In genomic region chr6:142830807-142831206, GRCh38 we compare ENCODE assay signal across 25 cellular contexts.
A peak's percentile ranks its signal among the peaks of the same experiment; 100 is the strongest.
DNase-seq lines count a peak whose midpoint lies in the region; ATAC-seq and TF ChIP-seq lines count a peak whose summit lies in the region.
"Had no signal": no experiment of that assay in that cellular context is flagged by ENCODE, and none has a peak within 500 bp of the region (broad histone marks: within the 10 kb centered on the region; RNA-seq: fewer than 3 reads in every experiment).

No MANE protein-coding gene starts in this region.

- peaks cover 85% of the 10 kb centered on the region for H3K4me1 Mint-ChIP-seq in activated T-cell treated with anti-CD3 and anti-CD28 coated beads, Interleukin-2, amount 50 U/mL, for 24 hours (ENCODE audit: low read depth)
- no peaks in the 10 kb centered on the region for H3K4me1 Mint-ChIP-seq in GM23338
- H3K4me1 Mint-ChIP-seq in activated naive CD8-positive, alpha-beta T cell treated with anti-CD3 and anti-CD28 coated beads for 36 hours: peaks cover 67% of the 10 kb centered on the region
- H3K4me1 Mint-ChIP-seq in naive thymus-derived CD8-positive, alpha-beta T cell: peaks cover 40 to 74% (median 67%) of the 10 kb centered on the region in 4 donors
- H3K4me1 Mint-ChIP-seq in activated CD8-positive, alpha-beta memory T cell treated with anti-CD3 and anti-CD28 coated beads, Interleukin-2, amount 10 ng/mL, durations not matched to agents 7 days and 5 days: peaks cover 23% of the 10 kb centered on the region
- H3K4me1 Mint-ChIP-seq in CD8-positive, alpha-beta T cell (ENCODE audit: low read depth): peaks cover 82% of the 10 kb centered on the region
- H3K4me1 Mint-ChIP-seq: endodermal cell had no signal

- no peak for ATAC-seq in GM23338
- no peak for ATAC-seq in naive thymus-derived CD8-positive, alpha-beta T cell
- no peak for ATAC-seq in activated CD8-positive, alpha-beta memory T cell treated with anti-CD3 and anti-CD28 coated beads, Interleukin-2, amount 10 ng/mL, durations not matched to agents 7 days and 5 days
- no peak for ATAC-seq in CD8-positive, alpha-beta T cell
- ATAC-seq: esophagus mucosa had no signal

- no peak overlapping the region for H2AFZ ChIP-seq in GM23338

- H3K4me1 ChIP-seq in GM23338 (ENCODE audit: insufficient read depth): no peaks in the 10 kb centered on the region
- H3K4me1 ChIP-seq in CD8-positive, alpha-beta T cell (ENCODE audit: insufficient read depth, low read length): peaks cover 9% of the 10 kb centered on the region

- H3K27me3 ChIP-seq in GM23338 (ENCODE audit: insufficient read depth): no peaks in the 10 kb centered on the region
- no peaks in the 10 kb centered on the region for H3K27me3 ChIP-seq in CD8-positive, alpha-beta T cell (ENCODE audit: insufficient read depth, low read length)
- H3K27me3 ChIP-seq: tibial nerve had no signal

- H3F3A ChIP-seq in GM23338 (replicated peaks; ENCODE audit: low read depth): no peaks in the 10 kb centered on the region

- H4K20me1 ChIP-seq in GM23338 (replicated peaks; ENCODE audit: insufficient read depth): no peaks in the 10 kb centered on the region

- H3K27ac ChIP-seq in GM23338 (ENCODE audit: low read depth): no peak overlapping the region
- H3K27ac ChIP-seq in CD8-positive, alpha-beta T cell (ENCODE audit: low read depth, low read length): no peak overlapping the region
- H3K27ac ChIP-seq: tibial nerve had no signal

- H3K79me2 ChIP-seq in GM23338 (replicated peaks; ENCODE audit: insufficient read depth): no peaks in the 10 kb centered on the region

- H3K36me3 ChIP-seq in GM23338 (ENCODE audit: insufficient read depth): no peaks in the 10 kb centered on the region
- no peaks in the 10 kb centered on the region for H3K36me3 ChIP-seq in CD8-positive, alpha-beta T cell (ENCODE audit: insufficient read depth, low read length)
- H3K36me3 ChIP-seq: tibial nerve had no signal

- H3K4me2 ChIP-seq in GM23338: no peak overlapping the region

- no peak for TF ChIP-seq CTCF in GM23338 (conservative IDR thresholded peaks at IDR 0.05; ENCODE audit: low read depth in 2 of 2)
- TF ChIP-seq CTCF in CD8-positive, alpha-beta T cell (IDR thresholded peaks at IDR 0.05): no peak

- peaks cover 83% of the 10 kb centered on the region for H3K36me3 Mint-ChIP-seq in activated T-cell treated with anti-CD3 and anti-CD28 coated beads, Interleukin-2, amount 50 U/mL, for 24 hours (ENCODE audit: low read depth)
- H3K36me3 Mint-ChIP-seq in GM23338 (ENCODE audit: low read depth): no peaks in the 10 kb centered on the region
- H3K36me3 Mint-ChIP-seq in activated naive CD8-positive, alpha-beta T cell treated with anti-CD3 and anti-CD28 coated beads for 36 hours: peaks cover 62% of the 10 kb centered on the region
- peaks cover 0 to 58% (median 22%) of the 10 kb centered on the region in 3 donors for H3K36me3 Mint-ChIP-seq in naive thymus-derived CD8-positive, alpha-beta T cell
- H3K36me3 Mint-ChIP-seq in activated CD8-positive, alpha-beta memory T cell treated with anti-CD3 and anti-CD28 coated beads, Interleukin-2, amount 10 ng/mL, durations not matched to agents 7 days and 5 days: peaks cover 32% of the 10 kb centered on the region
- H3K36me3 Mint-ChIP-seq in CD8-positive, alpha-beta T cell: peaks cover 62% of the 10 kb centered on the region
- H3K36me3 Mint-ChIP-seq: mesothelial cell of epicardium had no signal

- no peak overlapping the region for H3K4me3 Mint-ChIP-seq in activated T-cell treated with anti-CD3 and anti-CD28 coated beads, Interleukin-2, amount 50 U/mL, for 24 hours
- H3K4me3 Mint-ChIP-seq in GM23338: no peak overlapping the region
- no peak overlapping the region for H3K4me3 Mint-ChIP-seq in activated naive CD8-positive, alpha-beta T cell treated with anti-CD3 and anti-CD28 coated beads for 36 hours
- H3K4me3 Mint-ChIP-seq in naive thymus-derived CD8-positive, alpha-beta T cell: peak overlapping the region in 1 of 10 donors; percentile 38
- no peak overlapping the region for H3K4me3 Mint-ChIP-seq in activated CD8-positive, alpha-beta memory T cell treated with anti-CD3 and anti-CD28 coated beads, Interleukin-2, amount 10 ng/mL, durations not matched to agents 7 days and 5 days
- no peak overlapping the region for H3K4me3 Mint-ChIP-seq in CD8-positive, alpha-beta T cell
- H3K4me3 Mint-ChIP-seq: endodermal cell, mesothelial cell of epicardium had no signal

- intact Hi-C loops in CD8-positive, alpha-beta T cell (cut with DNase I, micrococcal nuclease): no loop called here

- no peaks in the 10 kb centered on the region for H3K9me3 ChIP-seq in CD8-positive, alpha-beta T cell (ENCODE audit: low read length)
- H3K9me3 ChIP-seq: tibial nerve had no signal

- no peaks in the 10 kb centered on the region for H3K27me3 Mint-ChIP-seq in activated T-cell treated with anti-CD3 and anti-CD28 coated beads, Interleukin-2, amount 50 U/mL, for 24 hours
- peaks cover 1% of the 10 kb centered on the region for H3K27me3 Mint-ChIP-seq in GM23338 (ENCODE audit: insufficient read depth, low read depth, poor library complexity)
- H3K27me3 Mint-ChIP-seq in activated naive CD8-positive, alpha-beta T cell treated with anti-CD3 and anti-CD28 coated beads for 36 hours: no peaks in the 10 kb centered on the region
- H3K27me3 Mint-ChIP-seq in naive thymus-derived CD8-positive, alpha-beta T cell: no peaks in the 10 kb centered on the region
- H3K27me3 Mint-ChIP-seq in activated CD8-positive, alpha-beta memory T cell treated with anti-CD3 and anti-CD28 coated beads, Interleukin-2, amount 10 ng/mL, durations not matched to agents 7 days and 5 days: no peaks in the 10 kb centered on the region
- no peaks in the 10 kb centered on the region for H3K27me3 Mint-ChIP-seq in CD8-positive, alpha-beta T cell (ENCODE audit: low read depth)

- H3K27ac Mint-ChIP-seq in activated T-cell treated with anti-CD3 and anti-CD28 coated beads, Interleukin-2, amount 50 U/mL, for 24 hours: peak overlapping the region; percentile 69
- H3K27ac Mint-ChIP-seq in GM23338: 0 out of 2 replicates have a peak overlapping the region, but pooled peaks have one; percentile 18
- H3K27ac Mint-ChIP-seq in activated naive CD8-positive, alpha-beta T cell treated with anti-CD3 and anti-CD28 coated beads for 36 hours: peak overlapping the region; percentile 75
- H3K27ac Mint-ChIP-seq in naive thymus-derived CD8-positive, alpha-beta T cell: peak overlapping the region in 7 of 10 donors; percentile 33 to 75 (median 72)
- H3K27ac Mint-ChIP-seq in activated CD8-positive, alpha-beta memory T cell treated with anti-CD3 and anti-CD28 coated beads, Interleukin-2, amount 10 ng/mL, durations not matched to agents 7 days and 5 days: no peak overlapping the region
- no peak overlapping the region for H3K27ac Mint-ChIP-seq in CD8-positive, alpha-beta T cell
- H3K27ac Mint-ChIP-seq: activated T-helper 2 cell treated with anti-CD3 and anti-CD28 coated beads, Interferon-gamma antibody, Interleukin-2, Interleukin-4, amounts not matched to agents 10 μg/mL and 5 μg/mL and 100 μg/mL, durations not matched to agents 14 hours and 24 hours and 36 hours; endodermal cell; mesothelial cell of epicardium had no signal

- DNase-seq in activated T-cell treated with anti-CD3 and anti-CD28 coated beads, Interleukin-2, amount 50 U/mL, for 24 hours: no peak
- DNase-seq in activated T-cell treated with anti-CD3 and anti-CD28 coated beads for 4 hours (no peak), GM23338 (ENCODE audit: low spot score) (no peak), SW 1271 (lab: John Stamatoyannopoulos, UW) (no peak)
- DNase-seq in activated naive CD8-positive, alpha-beta T cell treated with anti-CD3 and anti-CD28 coated beads for 36 hours: no peak
- no peak for DNase-seq in naive thymus-derived CD8-positive, alpha-beta T cell
- no peak for DNase-seq in activated CD8-positive, alpha-beta memory T cell treated with anti-CD3 and anti-CD28 coated beads, Interleukin-2, amount 10 ng/mL, durations not matched to agents 7 days and 5 days
- no peak for DNase-seq in CD8-positive, alpha-beta T cell
- DNase-seq: activated CD4-positive, alpha-beta T cell treated with anti-CD3 and anti-CD28 coated beads, Interleukin-2, amount 50 U/mL, for 4 hours; activated CD8-positive, alpha-beta memory T cell treated with anti-CD3 and anti-CD28 coated beads, Interleukin-2, amount 50 U/mL, for 4 hours; central memory CD4-positive, alpha-beta T cell; dermis blood vessel endothelial cell; DMS79; endodermal cell; MV-4-11; NCI-H1436 treated with DMSO at 0.1 percent for 48 hours; NCI-H2107; occipital lobe; SHP77; stimulated activated CD4-positive, alpha-beta T cell treated with anti-CD3 and anti-CD28 coated beads, Interleukin-4, amount 100 ng/mL, for 1 hour; T1000 had no signal

- no peaks in the 10 kb centered on the region for H3K9me2 ChIP-seq in GM23338 (ENCODE audit: insufficient read depth)

- POLR2A ChIA-PET in naive thymus-derived CD8-positive, alpha-beta T cell (lab: Charles Lee): interaction anchor here (0.7 kb wide), 1 partner anchor 9 kb away, joined by 3 read pairs; no protein-coding TSS in a partner anchor
- POLR2A ChIA-PET in CD8-positive, alpha-beta T cell (lab: Charles Lee): interaction anchor here (0.6 kb wide), 1 partner anchor 424 kb away, joined by 3 read pairs; no protein-coding TSS in a partner anchor

- H3K4me3 ChIP-seq in GM23338: no peak overlapping the region
- no peak overlapping the region for H3K4me3 ChIP-seq in CD8-positive, alpha-beta T cell (ENCODE audit: low read depth, low read length)
- H3K4me3 ChIP-seq: tibial nerve had no signal

- CTCF ChIA-PET in activated CD8-positive, alpha-beta memory T cell treated with anti-CD3 and anti-CD28 coated beads, Interleukin-2, amount 10 ng/mL, durations not matched to agents 7 days and 5 days (lab: Charles Lee): no interaction called here
- CTCF ChIA-PET in CD8-positive, alpha-beta T cell (lab: Charles Lee): no interaction called here

- H3K9me3 Mint-ChIP-seq in activated T-cell treated with anti-CD3 and anti-CD28 coated beads, Interleukin-2, amount 50 U/mL, for 24 hours: peaks cover 3% of the 10 kb centered on the region
- H3K9me3 Mint-ChIP-seq in GM23338: no peaks in the 10 kb centered on the region
- H3K9me3 Mint-ChIP-seq in activated naive CD8-positive, alpha-beta T cell treated with anti-CD3 and anti-CD28 coated beads for 36 hours: peaks cover 4% of the 10 kb centered on the region
- H3K9me3 Mint-ChIP-seq in naive thymus-derived CD8-positive, alpha-beta T cell: peaks cover 0 to 6% (median 0%) of the 10 kb centered on the region in 9 donors
- H3K9me3 Mint-ChIP-seq in activated CD8-positive, alpha-beta memory T cell treated with anti-CD3 and anti-CD28 coated beads, Interleukin-2, amount 10 ng/mL, durations not matched to agents 7 days and 5 days (ENCODE audit: low read depth): no peaks in the 10 kb centered on the region
- H3K9me3 Mint-ChIP-seq in CD8-positive, alpha-beta T cell: no peaks in the 10 kb centered on the region
- H3K9me3 Mint-ChIP-seq: activated T-helper 2 cell treated with anti-CD3 and anti-CD28 coated beads, Interferon-gamma antibody, Interleukin-2, Interleukin-4, amounts not matched to agents 10 μg/mL and 5 μg/mL and 100 μg/mL, durations not matched to agents 14 hours and 24 hours and 36 hours; endodermal cell; mesothelial cell of epicardium had no signal

TF ChIP-seq in GM23338, 12 proteins besides CTCF, POLR2A, EP300 and RAD21 (continues in another document):
- TF ChIP-seq CREB1 (CRISPR knock-in tag; IDR thresholded peaks at IDR 0.05; ENCODE audit: low read depth) (no peak), EZH2 (IDR thresholded peaks at IDR 0.05; ENCODE audit: low read depth, unreplicated experiment) (no peak), POLR2AphosphoS5 (IDR thresholded peaks at IDR 0.05; ENCODE audit: low read depth) (no peak)

Comparison
In these comparisons a context has a peak if more than half of its experiments do, and no peak if none do; other contexts are left out.
1. H3K27ac Mint-ChIP-seq: peak in activated T-cell treated with anti-CD3 and anti-CD28 coated beads, Interleukin-2, amount 50 U/mL, for 24 hours (single experiment), GM23338 (single experiment), activated naive CD8-positive, alpha-beta T cell treated with anti-CD3 and anti-CD28 coated beads for 36 hours (single experiment) and naive thymus-derived CD8-positive, alpha-beta T cell (7 of 10); none in activated CD8-positive, alpha-beta memory T cell treated with anti-CD3 and anti-CD28 coated beads, Interleukin-2, amount 10 ng/mL, durations not matched to agents 7 days and 5 days (single experiment) and CD8-positive, alpha-beta T cell (single experiment).